In genomic region chr16:1579214-1579613, GRCh38 we compare ENCODE assay signal across 17 cellular contexts.
"Had no signal": no experiment of that assay in that cellular context is flagged by ENCODE, and none has a peak within 500 bp of the region (broad histone marks: within the 10 kb centered on the region; RNA-seq: fewer than 3 reads in every experiment).

No MANE protein-coding gene starts in this region.

- H3K9me3 Mint-ChIP-seq: activated naive CD8-positive, alpha-beta T cell treated with anti-CD3 and anti-CD28 coated beads, Interleukin-2, amount 50 U/mL, for 24 hours; nephron progenitor cell had no signal

- H3K27me3 Mint-ChIP-seq: activated naive CD8-positive, alpha-beta T cell treated with anti-CD3 and anti-CD28 coated beads, Interleukin-2, amount 50 U/mL, for 24 hours; brain had no signal

- DNase-seq: activated naive CD8-positive, alpha-beta T cell treated with anti-CD3 and anti-CD28 coated beads, Interleukin-2, amount 50 U/mL, for 24 hours; anterior cingulate cortex; caudate nucleus; colonic mucosa; left ventricle myocardium superior; nephron progenitor cell; occipital lobe; posterior cingulate gyrus; retina; spleen; stimulated activated CD4-positive, alpha-beta T cell treated with anti-CD3 and anti-CD28 coated beads, Interleukin-4, amount 100 ng/mL, for 4 hours; stimulated activated naive CD4-positive, alpha-beta T cell; T1000; tibial artery had no signal

- H3K27me3 ChIP-seq: colonic mucosa, spleen, tibial artery had no signal

- H3K4me3 Mint-ChIP-seq: activated naive CD8-positive, alpha-beta T cell treated with anti-CD3 and anti-CD28 coated beads, Interleukin-2, amount 50 U/mL, for 24 hours; brain; nephron progenitor cell had no signal

- H3K4me1 Mint-ChIP-seq: activated naive CD8-positive, alpha-beta T cell treated with anti-CD3 and anti-CD28 coated beads, Interleukin-2, amount 50 U/mL, for 24 hours; brain had no signal

- H3K27ac Mint-ChIP-seq: activated naive CD8-positive, alpha-beta T cell treated with anti-CD3 and anti-CD28 coated beads, Interleukin-2, amount 50 U/mL, for 24 hours; brain; nephron progenitor cell had no signal

- H3K27ac ChIP-seq: colonic mucosa, spleen, tibial artery had no signal

- H3K4me1 ChIP-seq: colonic mucosa, spleen, tibial artery had no signal

- ATAC-seq: activated CD4-positive, CD25-positive, alpha-beta regulatory T cell treated with anti-CD3 and anti-CD28 coated beads, Interleukin-2, amount 50 U/mL, for 24 hours; activated naive CD8-positive, alpha-beta T cell treated with anti-CD3 and anti-CD28 coated beads, Interleukin-2, amount 50 U/mL, for 24 hours; esophagus mucosa; left ventricle myocardium superior had no signal
